In the genomic region with DNA sequence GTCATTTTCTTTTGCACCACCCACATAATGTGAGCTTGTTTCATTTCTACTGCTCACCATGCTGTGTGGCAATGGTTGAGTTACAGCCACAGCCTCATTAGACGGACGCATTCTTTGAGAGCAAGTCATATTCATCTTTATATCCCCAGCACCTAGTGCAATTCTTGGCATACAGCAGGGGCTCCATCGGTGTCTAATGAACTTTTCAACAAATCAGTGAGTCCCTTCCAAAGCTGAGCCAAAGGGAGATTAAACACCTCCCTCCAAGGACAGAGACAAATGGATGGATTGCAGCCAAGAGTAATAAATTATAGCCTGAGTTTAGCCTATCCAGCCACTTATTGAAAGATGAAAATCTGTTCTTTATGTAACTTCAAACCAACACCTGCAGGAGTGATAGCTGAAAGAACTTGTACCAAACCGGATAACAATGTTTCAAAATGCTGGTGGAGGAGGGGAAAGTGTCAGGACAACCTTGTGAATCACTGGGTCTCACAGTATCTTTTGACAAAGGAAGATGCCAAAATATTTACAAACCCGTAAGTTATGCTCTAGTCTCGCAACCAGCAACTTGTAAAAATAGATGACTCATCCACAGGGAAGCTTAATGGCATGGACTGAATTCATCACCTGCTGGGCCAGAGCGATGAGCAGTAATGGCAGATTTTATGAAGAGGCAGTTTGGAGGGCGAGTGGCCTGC, we compare ENCODE assay signal across 9 cellular contexts.
DNase-seq lines count a peak whose midpoint lies in the region; TF ChIP-seq lines count a peak whose summit lies in the region.
"Had no signal": no experiment of that assay in that cellular context is flagged by ENCODE, and none has a peak within 500 bp of the region (broad histone marks: within the 10 kb centered on the region; RNA-seq: fewer than 3 reads in every experiment).

No MANE protein-coding gene starts in this region.

- H3K27ac ChIP-seq in MM.1S (ENCODE audit: low read length), result no peak overlapping the region

- H3K4me3 ChIP-seq in MM.1S (ENCODE audit: low read length), result no peak overlapping the region

- no peaks in the 10 kb centered on the region for H3K4me1 ChIP-seq in MM.1S (ENCODE audit: low read length)

- peaks cover 32% of the 10 kb centered on the region for H3K4me1 Mint-ChIP-seq in mesothelial cell of epicardium

- DNase-seq in DMS 273 (lab: John Stamatoyannopoulos, UW; ENCODE audit: unreplicated experiment) (peak; percentile 68), NCI-H187 treated with DMSO at 0.1 percent for 48 hours (lab: John Stamatoyannopoulos, UW) (peak; percentile 84), amniotic stem cell (lab: John Stamatoyannopoulos, UW) (peak; percentile 50), mesothelial cell of epicardium (ENCODE audit: low spot score in 2 of 2, unreplicated experiment in 2 of 2) (peak in 1 of 2 experiments; percentile 31), GM13976 (ENCODE audit: low spot score) (no peak), MM.1S (no peak)
- DNase-seq in activated CD4-positive, alpha-beta T cell treated with anti-CD3 and anti-CD28 coated beads, Interleukin-2, amount 50 U/mL, for 4 hours, result no peak
- no peak for DNase-seq in activated CD4-positive, alpha-beta T cell treated with anti-CD3 and anti-CD28 coated beads for 1 hour
- DNase-seq: activated T-cell treated with anti-CD3 and anti-CD28 coated beads, Interleukin-2, amount 50 U/mL, for 1 hour had no signal

- no peaks in the 10 kb centered on the region for H3F3A ChIP-seq in MM.1S (ENCODE audit: insufficient read depth, low read length)

- no peak overlapping the region for H3K4me3 Mint-ChIP-seq in mesothelial cell of epicardium

- no peaks in the 10 kb centered on the region for H3K9me3 ChIP-seq in MM.1S (replicated peaks; ENCODE audit: insufficient read depth, low read length)

- H3K9me2 ChIP-seq in MM.1S (replicated peaks; ENCODE audit: insufficient read depth, low read length), result no peaks in the 10 kb centered on the region

- H3K4me2 ChIP-seq in MM.1S (ENCODE audit: low read depth, low read length), result no peak overlapping the region

- H4K20me1 ChIP-seq in MM.1S (ENCODE audit: insufficient read depth, low read length), result no peaks in the 10 kb centered on the region

- H3K27me3 ChIP-seq in MM.1S (replicated peaks; ENCODE audit: insufficient read depth, low read length), result no peaks in the 10 kb centered on the region

- H3K27me3 Mint-ChIP-seq in mesothelial cell of epicardium (ENCODE audit: low read depth), result peaks cover 10% of the 10 kb centered on the region

- H3K79me2 ChIP-seq in MM.1S (ENCODE audit: low read length), result no peaks in the 10 kb centered on the region

- in situ Hi-C loops in GM13976 (cut with MboI; ENCODE audit: low sequenced_read_pairs, unreplicated experiment), result no loop called here

- peak overlapping the region; percentile 13 for H3K27ac Mint-ChIP-seq in mesothelial cell of epicardium

- no peak for TF ChIP-seq CTCF in mesothelial cell of epicardium (IDR thresholded peaks at IDR 0.05; ENCODE audit: unreplicated experiment)
- no peak for TF ChIP-seq CTCF in GM13976 (IDR thresholded peaks at IDR 0.05; ENCODE audit: borderline replicate concordance, control extremely low read depth, extremely low read depth, insufficient read depth, missing control alignments)
- no peak for TF ChIP-seq CTCF in MM.1S (IDR thresholded peaks at IDR 0.05; ENCODE audit: low read length)

- no peak overlapping the region for H2AFZ ChIP-seq in MM.1S (ENCODE audit: low read length)

- H3K9me3 Mint-ChIP-seq in mesothelial cell of epicardium, result no peaks in the 10 kb centered on the region

- H3K36me3 Mint-ChIP-seq in mesothelial cell of epicardium, result no peaks in the 10 kb centered on the region

- no peak overlapping the region for H3K9ac ChIP-seq in MM.1S (ENCODE audit: low read length)

- no peaks in the 10 kb centered on the region for H3K36me3 ChIP-seq in MM.1S (replicated peaks; ENCODE audit: insufficient read depth, low read length)

Comparison
In these comparisons a context has a peak if more than half of its experiments do, and no peak if none do; other contexts are left out.
1. DNase-seq: peak in DMS 273 (single experiment), NCI-H187 treated with DMSO at 0.1 percent for 48 hours (single experiment) and amniotic stem cell (single experiment); none in activated CD4-positive, alpha-beta T cell treated with anti-CD3 and anti-CD28 coated beads, Interleukin-2, amount 50 U/mL, for 4 hours (0 of 2), GM13976 (single experiment), activated CD4-positive, alpha-beta T cell treated with anti-CD3 and anti-CD28 coated beads for 1 hour (single experiment) and MM.1S (single experiment).